ENCODE assay signal across 29 cellular contexts in the genomic region with DNA sequence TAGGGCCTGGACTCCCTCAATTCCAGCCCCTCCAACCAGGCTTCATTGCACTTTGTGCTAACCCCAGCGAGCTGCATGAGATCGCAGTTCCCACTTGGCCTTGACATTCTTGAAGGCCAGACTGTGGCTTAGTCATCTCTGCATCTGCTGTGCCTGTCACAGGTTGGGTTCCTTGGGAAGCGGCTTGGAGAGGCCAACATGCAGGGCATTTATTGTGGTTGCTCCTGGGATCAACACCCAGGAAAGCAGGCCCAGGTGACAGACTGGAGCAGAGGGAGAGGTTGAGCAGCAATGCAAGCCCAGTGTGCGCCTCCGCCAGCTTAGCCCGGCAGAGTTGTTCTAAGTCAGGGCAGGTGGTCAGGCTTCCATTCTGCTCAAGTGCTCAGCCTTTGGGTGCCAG. TPM values are rescaled to one million over a fixed set of nuclear protein-coding genes. Genes with fewer than 3 reads are reported as not detected.
A peak's percentile ranks its signal among the peaks of the same experiment; 100 is the strongest.
DNase-seq lines count a peak whose midpoint lies in the region; ATAC-seq, FAIRE-seq and TF ChIP-seq lines count a peak whose summit lies in the region.
"Had no signal": no experiment of that assay in that cellular context is flagged by ENCODE, and none has a peak within 500 bp of the region (broad histone marks: within the 10 kb centered on the region; RNA-seq: fewer than 3 reads in every experiment).

No MANE protein-coding gene starts in this region.

- no peak for ATAC-seq in K562
- ATAC-seq in HG03039 (IDR thresholded peaks at IDR 0.05; ENCODE audit: unreplicated experiment): no peak
- ATAC-seq: activated naive CD8-positive, alpha-beta T cell treated with anti-CD3 and anti-CD28 coated beads, Interleukin-2, amount 50 U/mL, for 24 hours; activated T-cell treated with anti-CD3 and anti-CD28 coated beads, Interleukin-2, amount 50 U/mL, for 4 hours; left lung; right cardiac atrium; T-cell had no signal

- BruUV-seq in K562 (replicated peaks; lab: Mats Ljungman, UMichigan): no TSS peak

- H3K27ac Mint-ChIP-seq in activated T-cell treated with anti-CD3 and anti-CD28 coated beads, Interleukin-2, amount 50 U/mL, for 24 hours: no peak overlapping the region
- H3K27ac Mint-ChIP-seq: activated B cell treated with CpG ODN at 0.5 μM for 24 hours; activated naive CD8-positive, alpha-beta T cell treated with anti-CD3 and anti-CD28 coated beads, Interleukin-2, amount 50 U/mL, for 24 hours; dendritic cell treated with granulocyte-macrophage colony-stimulating factor and Interleukin-4, amounts not matched to agents 40 ng/mL and 50 ng/mL, for 4 days; memory B cell; stimulated activated naive CD8-positive, alpha-beta T cell treated with anti-CD3 and anti-CD28 coated beads, Interleukin-15, Interleukin-2, amounts not matched to agents 100 ng/mL and 50 ng/mL, for 24 hours; T-cell had no signal

- intact Hi-C loops in K562 (cut with micrococcal nuclease): no loop called here

- in situ Hi-C loops in K562 (cut with MboI): no loop called here

- WGBS in K562 (ENCODE audit: insufficient coverage, low coverage, missing lambda C conversion rate): 83% methylated on average over 6 of the region's 6 CpGs

- H3K4me1 ChIP-seq in K562 (replicated peaks in 1 of 2; ENCODE audit: control insufficient read depth in 2 of 2, insufficient read depth in 2 of 2, low read length in 2 of 2): no peaks in the 10 kb centered on the region
- H3K4me1 ChIP-seq: left lung, vagina had no signal

- POLR2A ChIA-PET in K562 (lab: Yijun Ruan, JAX): interaction anchor here (0.8 to 2.3 kb wide), 8 partner anchors 9 to 787 kb away, joined by 3 to 9 read pairs (median 4); no protein-coding TSS in a partner anchor

- DNase-seq in NCI-H82 (lab: John Stamatoyannopoulos, UW) (peak; percentile 30), NCI-H82 treated with DMSO at 0.1 percent for 48 hours (lab: John Stamatoyannopoulos, UW; ENCODE audit: unreplicated experiment) (no peak), NCI-H774 (lab: John Stamatoyannopoulos, UW) (peak; percentile 41), K562 (ENCODE audit: extremely low read depth in 1 of 4, low spot score in 3 of 4) (no peak), pons (ENCODE audit: low spot score) (peak; percentile 11), NCI-H446 (lab: John Stamatoyannopoulos, UW) (no peak)
- no peak for DNase-seq in activated T-cell treated with anti-CD3 and anti-CD28 coated beads, Interleukin-2, amount 50 U/mL, for 24 hours
- DNase-seq: activated B cell treated with CpG ODN at 0.5 μM for 24 hours; activated naive CD8-positive, alpha-beta T cell treated with anti-CD3 and anti-CD28 coated beads, Interleukin-2, amount 50 U/mL, for 24 hours; activated T-cell treated with anti-CD3 and anti-CD28 coated beads, Interleukin-2, amount 50 U/mL, for 4 hours; erythroblast; GM23248; hypothalamus; NCI-H1092 treated with DMSO at 0.1 percent for 48 hours; NCI-H187; NCI-H2227 treated with DMSO at 0.1 percent for 48 hours; PC-9; right cardiac atrium; stimulated activated CD4-positive, alpha-beta T cell treated with anti-CD3 and anti-CD28 coated beads, Interleukin-1b, Interleukin-23, amount 100 ng/mL, for 48 hours; T-cell had no signal

- no peak for TF ChIP-seq POLR2A in K562 (conservative IDR thresholded peaks at IDR 0.05)

- FAIRE-seq in K562 (lab: Jason Lieb, UNC): no peak

- no peaks in the 10 kb centered on the region for H3K4me1 Mint-ChIP-seq in activated T-cell treated with anti-CD3 and anti-CD28 coated beads, Interleukin-2, amount 50 U/mL, for 24 hours (ENCODE audit: low read depth)
- H3K4me1 Mint-ChIP-seq: activated B cell treated with CpG ODN at 0.5 μM for 24 hours; activated naive CD8-positive, alpha-beta T cell treated with anti-CD3 and anti-CD28 coated beads, Interleukin-2, amount 50 U/mL, for 24 hours; memory B cell; neural crest cell; T-cell had no signal

- TF ChIP-seq CTCF in K562 (IDR thresholded peaks at IDR 0.05 in 2 of 3, conservative IDR thresholded peaks at IDR 0.05 in 1 of 3; ENCODE audit: insufficient read depth in 2 of 3, low read depth in 1 of 3, low read length in 3 of 3): no peak

- H3K27me3 Mint-ChIP-seq in activated T-cell treated with anti-CD3 and anti-CD28 coated beads, Interleukin-2, amount 50 U/mL, for 24 hours: no peaks in the 10 kb centered on the region
- H3K27me3 Mint-ChIP-seq: activated B cell treated with CpG ODN at 0.5 μM for 24 hours; activated naive CD8-positive, alpha-beta T cell treated with anti-CD3 and anti-CD28 coated beads, Interleukin-2, amount 50 U/mL, for 24 hours; dendritic cell treated with granulocyte-macrophage colony-stimulating factor and Interleukin-4, amounts not matched to agents 40 ng/mL and 50 ng/mL, for 4 days; memory B cell; stimulated activated naive CD8-positive, alpha-beta T cell treated with anti-CD3 and anti-CD28 coated beads, Interleukin-15, Interleukin-2, amounts not matched to agents 100 ng/mL and 50 ng/mL, for 24 hours; T-cell had no signal

- no peak overlapping the region for H3K27ac ChIP-seq in K562 (ENCODE audit: extremely low read depth, low read depth, low read length)
- H3K27ac ChIP-seq: GM23248, left lung, PC-9, thoracic aorta, vagina had no signal

- peaks cover 2% of the 10 kb centered on the region for H3K9me1 ChIP-seq in K562 (ENCODE audit: control insufficient read depth, insufficient read depth, low read length)

- peaks cover 51% of the 10 kb centered on the region for H3K36me3 Mint-ChIP-seq in activated T-cell treated with anti-CD3 and anti-CD28 coated beads, Interleukin-2, amount 50 U/mL, for 24 hours (ENCODE audit: low read depth)

- CTCF ChIA-PET in K562 (lab: Yijun Ruan, JAX; ENCODE audit: low intra/inter-chr PET ratio): no interaction called here

- no peaks in the 10 kb centered on the region; a peak in 1 of 5 replicates for H3K27me3 ChIP-seq in K562 (ENCODE audit: control insufficient read depth in 2 of 2, insufficient read depth in 2 of 2, low read length in 2 of 2)
- H3K27me3 ChIP-seq: left lung, vagina had no signal

- H3K4me2 ChIP-seq in K562 (ENCODE audit: insufficient read depth, low read length): no peak overlapping the region
- H3K4me2 ChIP-seq: PC-9 had no signal

- peaks cover 41% of the 10 kb centered on the region; the same call in 2 of the 3 replicates for H3K36me3 ChIP-seq in K562 (ENCODE audit: control insufficient read depth, insufficient read depth, low read length)

- H4K20me1 ChIP-seq in K562 (replicated peaks; ENCODE audit: control insufficient read depth, insufficient read depth, low read length): 0 out of 2 replicates have a peak, but pooled peaks cover 4% of the 10 kb centered on the region

- no peak overlapping the region for H3K4me3 ChIP-seq in K562
- H3K4me3 ChIP-seq: GM23248, left lung, PC-9, thoracic aorta, vagina had no signal

- no peaks in the 10 kb centered on the region for H3K79me2 ChIP-seq in K562 (ENCODE audit: control insufficient read depth, insufficient read depth, low read length)

- no peak overlapping the region for H2AFZ ChIP-seq in K562 (ENCODE audit: low read depth, low read length)
- H2AFZ ChIP-seq: GM23248, PC-9 had no signal

- no peak for TF ChIP-seq EP300 in K562 (IDR thresholded peaks at IDR 0.05; ENCODE audit: low read length)

- H3K9me3 ChIP-seq in K562 (replicated peaks; ENCODE audit: control insufficient read depth, insufficient read depth, low read depth, low read length): no peaks in the 10 kb centered on the region
- H3K9me3 ChIP-seq: left lung, thoracic aorta, vagina had no signal

- H3K9ac ChIP-seq in K562 (ENCODE audit: insufficient read depth in 1 of 2, low read depth in 2 of 2, low read length in 2 of 2): peak overlapping the region in 1 of 2 experiments; percentile 4; a peak in 1 of 4 replicates
- H3K9ac ChIP-seq: GM23248 had no signal

- H3K4me3 Mint-ChIP-seq in activated T-cell treated with anti-CD3 and anti-CD28 coated beads, Interleukin-2, amount 50 U/mL, for 24 hours: no peak overlapping the region
- H3K4me3 Mint-ChIP-seq: activated B cell treated with CpG ODN at 0.5 μM for 24 hours; activated naive CD8-positive, alpha-beta T cell treated with anti-CD3 and anti-CD28 coated beads, Interleukin-2, amount 50 U/mL, for 24 hours; activated T-cell treated with anti-CD3 and anti-CD28 coated beads, Interleukin-2, amount 50 U/mL, for 4 hours; dendritic cell treated with granulocyte-macrophage colony-stimulating factor and Interleukin-4, amounts not matched to agents 40 ng/mL and 50 ng/mL, for 4 days; memory B cell; neural crest cell; stimulated activated naive CD8-positive, alpha-beta T cell treated with anti-CD3 and anti-CD28 coated beads, Interleukin-15, Interleukin-2, amounts not matched to agents 100 ng/mL and 50 ng/mL, for 24 hours; T-cell had no signal

- no peak for TF ChIP-seq RAD21 in K562 (CRISPR knock-in tag; conservative IDR thresholded peaks at IDR 0.05 in 1 of 2, IDR thresholded peaks at IDR 0.05 in 1 of 2)

- no peaks in the 10 kb centered on the region for H3K9me3 Mint-ChIP-seq in activated T-cell treated with anti-CD3 and anti-CD28 coated beads, Interleukin-2, amount 50 U/mL, for 24 hours
- H3K9me3 Mint-ChIP-seq: activated B cell treated with CpG ODN at 0.5 μM for 24 hours; activated naive CD8-positive, alpha-beta T cell treated with anti-CD3 and anti-CD28 coated beads, Interleukin-2, amount 50 U/mL, for 24 hours; activated T-cell treated with anti-CD3 and anti-CD28 coated beads, Interleukin-2, amount 50 U/mL, for 4 hours; dendritic cell treated with granulocyte-macrophage colony-stimulating factor and Interleukin-4, amounts not matched to agents 40 ng/mL and 50 ng/mL, for 4 days; memory B cell; neural crest cell; stimulated activated naive CD8-positive, alpha-beta T cell treated with anti-CD3 and anti-CD28 coated beads, Interleukin-15, Interleukin-2, amounts not matched to agents 100 ng/mL and 50 ng/mL, for 24 hours; T-cell had no signal

RNA-seq across cellular contexts. Expression of a gene that starts 10.5 kb away (rescaled TPM):
- total RNA-seq in K562 (2011; cell fraction: chromatin; rRNA removed; ENCODE audit: low replicate concordance): 203 and 374 TPM in 2 replicates
- 204 and 235 TPM in 2 replicates for total RNA-seq in K562 (2011; cell fraction: nucleolus; rRNA removed)
- 155 and 178 TPM in 2 replicates for total RNA-seq in K562 (2011; cell fraction: nucleoplasm; rRNA removed)
- 47.1 and 54.2 TPM in 2 replicates for total RNA-seq in K562 (2014; rRNA removed)
- 17.6 and 20.0 TPM in 2 replicates for total RNA-seq in K562 (2014; rRNA removed; fragmentation: Illumina TruSeq; extraction: Trizol)
- 33.6 and 37.7 TPM in 2 replicates for total RNA-seq in K562 (2015; rRNA removed; fragmentation: Illumina TruSeq; extraction: Trizol)
- total RNA-seq in K562 (2021): 61.9 and 77.9 TPM in 2 replicates
- 45.1 and 59.3 TPM in 2 replicates for polyA plus RNA-seq in K562 (2011; rRNA removed)
- 54.7 and 103 TPM in 2 replicates for polyA plus RNA-seq in K562 (2011; cell fraction: cytosol; rRNA removed)
- polyA plus RNA-seq in K562 (2011; cell fraction: nucleus; rRNA removed): 298 and 363 TPM in 2 replicates
- polyA plus RNA-seq in K562 (2012): 47.0 and 54.1 TPM in 2 replicates
- polyA plus RNA-seq in K562 (2014; fragmentation: Illumina TruSeq; extraction: Trizol): 51.0 and 57.1 TPM in 2 replicates
- polyA plus RNA-seq in K562 (2014; fragmentation: Nextera tagmentation; extraction: Ambion mirVana): 10 to 100 TPM in 1 of 2 experiments, 1 to 10 TPM in 1; 6.7 to 23.7 TPM
- 65.0 and 68.5 TPM in 2 replicates for polyA plus RNA-seq in K562 (2014; rRNA removed)
- polyA minus RNA-seq in K562 (2011; rRNA and poly(A)+ RNA removed): 45.4 and 50.7 TPM in 2 replicates
- 31.0 and 41.5 TPM in 2 replicates for polyA minus RNA-seq in K562 (2011; cell fraction: cytosol; rRNA and poly(A)+ RNA removed)
- 96.3 and 137 TPM in 2 replicates for polyA minus RNA-seq in K562 (2011; cell fraction: nucleus; rRNA and poly(A)+ RNA removed)

RNA-seq across cellular contexts. Expression of a gene that starts 21.9 kb away (rescaled TPM):
- total RNA-seq in K562 (2011; cell fraction: chromatin; rRNA removed; ENCODE audit: low replicate concordance): 357 and 707 TPM in 2 replicates
- total RNA-seq in K562 (2011; cell fraction: nucleolus; rRNA removed): 352 and 411 TPM in 2 replicates
- 363 and 369 TPM in 2 replicates for total RNA-seq in K562 (2011; cell fraction: nucleoplasm; rRNA removed)
- total RNA-seq in K562 (2014; rRNA removed): 282 and 320 TPM in 2 replicates
- 277 and 296 TPM in 2 replicates for total RNA-seq in K562 (2014; rRNA removed; fragmentation: Illumina TruSeq; extraction: Trizol)
- total RNA-seq in K562 (2015; rRNA removed; fragmentation: Illumina TruSeq; extraction: Trizol): 247 and 250 TPM in 2 replicates
- 367 and 385 TPM in 2 replicates for total RNA-seq in K562 (2021)
- 505 and 704 TPM in 2 replicates for polyA plus RNA-seq in K562 (2011; rRNA removed)
- polyA plus RNA-seq in K562 (2011; cell fraction: cytosol; rRNA removed): 307 and 406 TPM in 2 replicates
- 576 and 635 TPM in 2 replicates for polyA plus RNA-seq in K562 (2011; cell fraction: nucleus; rRNA removed)
- 764 and 803 TPM in 2 replicates for polyA plus RNA-seq in K562 (2012)
- polyA plus RNA-seq in K562 (2014; fragmentation: Illumina TruSeq; extraction: Trizol): 400 and 440 TPM in 2 replicates
- polyA plus RNA-seq in K562 (2014; fragmentation: Nextera tagmentation; extraction: Ambion mirVana): 100 to 1,000 TPM; 118 to 252 TPM
- 275 and 325 TPM in 2 replicates for polyA plus RNA-seq in K562 (2014; rRNA removed)
- 381 and 396 TPM in 2 replicates for polyA minus RNA-seq in K562 (2011; rRNA and poly(A)+ RNA removed)
- 150 and 169 TPM in 2 replicates for polyA minus RNA-seq in K562 (2011; cell fraction: cytosol; rRNA and poly(A)+ RNA removed)
- polyA minus RNA-seq in K562 (2011; cell fraction: nucleus; rRNA and poly(A)+ RNA removed): 111 and 158 TPM in 2 replicates

RNA-seq across cellular contexts. Expression of a gene that starts 32.8 kb away (rescaled TPM):
- total RNA-seq in K562 (2011; cell fraction: chromatin; rRNA removed; ENCODE audit: low replicate concordance): not detected in 2 replicates
- not detected in 2 replicates for total RNA-seq in K562 (2011; cell fraction: nucleolus; rRNA removed)
- total RNA-seq in K562 (2011; cell fraction: nucleoplasm; rRNA removed): not detected in 2 replicates
- total RNA-seq in K562 (2014; rRNA removed): not detected in 2 replicates
- total RNA-seq in K562 (2014; rRNA removed; fragmentation: Illumina TruSeq; extraction: Trizol): not detected in 2 replicates
- not detected in 2 replicates for total RNA-seq in K562 (2015; rRNA removed; fragmentation: Illumina TruSeq; extraction: Trizol)
- 0.04 TPM in 1 of 2 replicates, not detected in the other for total RNA-seq in K562 (2021)
- polyA plus RNA-seq in K562 (2011; rRNA removed): not detected in 2 replicates
- polyA plus RNA-seq in K562 (2011; cell fraction: cytosol; rRNA removed): not detected in 2 replicates
- polyA plus RNA-seq in K562 (2011; cell fraction: nucleus; rRNA removed): not detected in 2 replicates
- polyA plus RNA-seq in K562 (2012): 0.03 and 0.18 TPM in 2 replicates
- not detected in 2 replicates for polyA plus RNA-seq in K562 (2014; fragmentation: Illumina TruSeq; extraction: Trizol)
- polyA plus RNA-seq in K562 (2014; fragmentation: Nextera tagmentation; extraction: Ambion mirVana): not detected
- not detected in 2 replicates for polyA plus RNA-seq in K562 (2014; rRNA removed)
- not detected in 2 replicates for polyA minus RNA-seq in K562 (2011; rRNA and poly(A)+ RNA removed)
- polyA minus RNA-seq in K562 (2011; cell fraction: cytosol; rRNA and poly(A)+ RNA removed): not detected in 2 replicates
- polyA minus RNA-seq in K562 (2011; cell fraction: nucleus; rRNA and poly(A)+ RNA removed): not detected in 2 replicates
- total RNA-seq: Daoy, GM23248, right cardiac atrium, thoracic aorta had no signal
- polyA plus RNA-seq: GM23248 had no signal

RNA-seq across cellular contexts. Expression of a gene that starts 41.4 kb away (rescaled TPM):
- 88.9 and 157 TPM in 2 replicates for total RNA-seq in K562 (2011; cell fraction: chromatin; rRNA removed; ENCODE audit: low replicate concordance)
- 73.2 and 83.2 TPM in 2 replicates for total RNA-seq in K562 (2011; cell fraction: nucleolus; rRNA removed)
- total RNA-seq in K562 (2011; cell fraction: nucleoplasm; rRNA removed): 65.6 and 69.9 TPM in 2 replicates
- total RNA-seq in K562 (2014; rRNA removed) (25.7 and 26.5 TPM in 2 replicates), K562 (2014; rRNA removed; fragmentation: Illumina TruSeq; extraction: Trizol) (8.7 and 9.8 TPM in 2 replicates), K562 (2015; rRNA removed; fragmentation: Illumina TruSeq; extraction: Trizol) (16.0 and 17.2 TPM in 2 replicates), K562 (2021) (54.4 and 57.9 TPM in 2 replicates)
- polyA plus RNA-seq in K562 (2011; rRNA removed) (20.1 and 28.7 TPM in 2 replicates), K562 (2014; fragmentation: Illumina TruSeq; extraction: Trizol) (44.3 and 44.8 TPM in 2 replicates), K562 (2014; fragmentation: Nextera tagmentation; extraction: Ambion mirVana) (1 to 10 TPM; 3.1 to 5.4 TPM), K562 (2014; rRNA removed) (42.8 and 46.6 TPM in 2 replicates)
- polyA plus RNA-seq in K562 (2011; cell fraction: cytosol; rRNA removed): 24.9 and 26.6 TPM in 2 replicates
- 70.4 and 103 TPM in 2 replicates for polyA plus RNA-seq in K562 (2011; cell fraction: nucleus; rRNA removed)
- 39.3 and 52.8 TPM in 2 replicates for polyA plus RNA-seq in K562 (2012)
- polyA minus RNA-seq in K562 (2011; rRNA and poly(A)+ RNA removed): 14.5 and 16.5 TPM in 2 replicates
- polyA minus RNA-seq in K562 (2011; cell fraction: cytosol; rRNA and poly(A)+ RNA removed): 29.0 and 36.2 TPM in 2 replicates
- 20.6 and 36.3 TPM in 2 replicates for polyA minus RNA-seq in K562 (2011; cell fraction: nucleus; rRNA and poly(A)+ RNA removed)

RNA-seq across cellular contexts. Expression of a gene that starts 52.2 kb away (rescaled TPM):
- total RNA-seq in K562 (2011; cell fraction: chromatin; rRNA removed; ENCODE audit: low replicate concordance): 121 and 277 TPM in 2 replicates
- 275 and 294 TPM in 2 replicates for total RNA-seq in K562 (2011; cell fraction: nucleolus; rRNA removed)
- total RNA-seq in K562 (2011; cell fraction: nucleoplasm; rRNA removed): 247 and 308 TPM in 2 replicates
- 80.1 and 93.3 TPM in 2 replicates for total RNA-seq in K562 (2014; rRNA removed)
- total RNA-seq in K562 (2014; rRNA removed; fragmentation: Illumina TruSeq; extraction: Trizol): 34.4 and 39.9 TPM in 2 replicates
- 47.5 and 48.2 TPM in 2 replicates for total RNA-seq in K562 (2015; rRNA removed; fragmentation: Illumina TruSeq; extraction: Trizol)
- 107 and 110 TPM in 2 replicates for total RNA-seq in K562 (2021)
- 85.8 and 106 TPM in 2 replicates for polyA plus RNA-seq in K562 (2011; rRNA removed)
- polyA plus RNA-seq in K562 (2011; cell fraction: cytosol; rRNA removed): 225 and 291 TPM in 2 replicates
- polyA plus RNA-seq in K562 (2011; cell fraction: nucleus; rRNA removed): 181 and 255 TPM in 2 replicates
- polyA plus RNA-seq in K562 (2012): 84.6 and 84.9 TPM in 2 replicates
- 103 and 120 TPM in 2 replicates for polyA plus RNA-seq in K562 (2014; fragmentation: Illumina TruSeq; extraction: Trizol)
- 10 to 100 TPM; 37.5 to 41.1 TPM for polyA plus RNA-seq in K562 (2014; fragmentation: Nextera tagmentation; extraction: Ambion mirVana)
- 81.0 and 81.3 TPM in 2 replicates for polyA plus RNA-seq in K562 (2014; rRNA removed)
- 146 and 213 TPM in 2 replicates for polyA minus RNA-seq in K562 (2011; rRNA and poly(A)+ RNA removed)
- 102 and 118 TPM in 2 replicates for polyA minus RNA-seq in K562 (2011; cell fraction: cytosol; rRNA and poly(A)+ RNA removed)
- 125 and 146 TPM in 2 replicates for polyA minus RNA-seq in K562 (2011; cell fraction: nucleus; rRNA and poly(A)+ RNA removed)

Comparison
In these comparisons a context has a peak if more than half of its experiments do, and no peak if none do; other contexts are left out.
1. DNase-seq: peak in NCI-H82 (single experiment), NCI-H774 (single experiment) and pons (single experiment); none in NCI-H82 treated with DMSO at 0.1 percent for 48 hours (single experiment), K562 (0 of 4), NCI-H446 (0 of 2) and activated T-cell treated with anti-CD3 and anti-CD28 coated beads, Interleukin-2, amount 50 U/mL, for 24 hours (single experiment).